In the genomic region with DNA sequence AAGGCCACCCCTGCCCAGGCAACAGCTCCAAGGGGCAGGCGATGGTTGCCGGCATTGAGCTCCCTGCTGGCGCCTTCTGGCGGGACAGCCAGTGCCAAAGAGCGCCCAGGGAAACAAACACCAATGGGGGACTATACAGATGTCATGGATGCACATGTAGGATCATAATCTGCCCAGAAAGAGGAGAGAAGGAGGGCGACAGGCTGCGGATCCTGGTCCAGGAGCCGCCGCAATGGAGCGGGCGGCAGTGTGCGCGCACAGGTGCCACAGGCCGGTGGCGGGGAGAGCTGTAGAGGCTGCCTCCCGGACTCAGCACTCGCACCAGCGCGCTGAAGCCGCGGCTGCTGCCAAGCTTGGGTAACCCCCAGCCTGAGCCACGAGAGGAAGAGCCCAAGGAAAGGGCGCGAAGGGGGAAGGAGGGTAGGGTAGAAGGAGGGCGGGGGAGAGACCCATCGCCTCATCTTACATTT, we compare ENCODE assay signal across 1 cellular context.
TF ChIP-seq lines count a peak whose summit lies in the region.

No MANE protein-coding gene starts in this region.

TF ChIP-seq in SK-N-SH treated with all-trans-retinoic acid at 6 μM for 48 hours, 23 proteins besides CTCF, POLR2A, EP300 and RAD21 (continued from another document):
- TF ChIP-seq RARB (CRISPR knock-in tag; IDR thresholded peaks at IDR 0.05): no peak
- TF ChIP-seq, protein P1, sequence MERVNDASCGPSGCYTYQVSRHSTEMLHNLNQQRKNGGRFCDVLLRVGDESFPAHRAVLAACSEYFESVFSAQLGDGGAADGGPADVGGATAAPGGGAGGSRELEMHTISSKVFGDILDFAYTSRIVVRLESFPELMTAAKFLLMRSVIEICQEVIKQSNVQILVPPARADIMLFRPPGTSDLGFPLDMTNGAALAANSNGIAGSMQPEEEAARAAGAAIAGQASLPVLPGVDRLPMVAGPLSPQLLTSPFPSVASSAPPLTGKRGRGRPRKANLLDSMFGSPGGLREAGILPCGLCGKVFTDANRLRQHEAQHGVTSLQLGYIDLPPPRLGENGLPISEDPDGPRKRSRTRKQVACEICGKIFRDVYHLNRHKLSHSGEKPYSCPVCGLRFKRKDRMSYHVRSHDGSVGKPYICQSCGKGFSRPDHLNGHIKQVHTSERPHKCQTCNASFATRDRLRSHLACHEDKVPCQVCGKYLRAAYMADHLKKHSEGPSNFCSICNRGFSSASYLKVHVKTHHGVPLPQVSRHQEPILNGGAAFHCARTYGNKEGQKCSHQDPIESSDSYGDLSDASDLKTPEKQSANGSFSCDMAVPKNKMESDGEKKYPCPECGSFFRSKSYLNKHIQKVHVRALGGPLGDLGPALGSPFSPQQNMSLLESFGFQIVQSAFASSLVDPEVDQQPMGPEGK (CRISPR knock-in tag; IDR thresholded peaks at IDR 0.05; ENCODE audit: borderline replicate concordance): no peak
- no peak for TF ChIP-seq ZFP3 (CRISPR knock-in tag; IDR thresholded peaks at IDR 0.05)
- no peak for TF ChIP-seq TOX (CRISPR knock-in tag; IDR thresholded peaks at IDR 0.05; ENCODE audit: borderline replicate concordance)
- no peak for TF ChIP-seq ZFP30 (CRISPR knock-in tag; IDR thresholded peaks at IDR 0.05)
- TF ChIP-seq, protein P2, sequence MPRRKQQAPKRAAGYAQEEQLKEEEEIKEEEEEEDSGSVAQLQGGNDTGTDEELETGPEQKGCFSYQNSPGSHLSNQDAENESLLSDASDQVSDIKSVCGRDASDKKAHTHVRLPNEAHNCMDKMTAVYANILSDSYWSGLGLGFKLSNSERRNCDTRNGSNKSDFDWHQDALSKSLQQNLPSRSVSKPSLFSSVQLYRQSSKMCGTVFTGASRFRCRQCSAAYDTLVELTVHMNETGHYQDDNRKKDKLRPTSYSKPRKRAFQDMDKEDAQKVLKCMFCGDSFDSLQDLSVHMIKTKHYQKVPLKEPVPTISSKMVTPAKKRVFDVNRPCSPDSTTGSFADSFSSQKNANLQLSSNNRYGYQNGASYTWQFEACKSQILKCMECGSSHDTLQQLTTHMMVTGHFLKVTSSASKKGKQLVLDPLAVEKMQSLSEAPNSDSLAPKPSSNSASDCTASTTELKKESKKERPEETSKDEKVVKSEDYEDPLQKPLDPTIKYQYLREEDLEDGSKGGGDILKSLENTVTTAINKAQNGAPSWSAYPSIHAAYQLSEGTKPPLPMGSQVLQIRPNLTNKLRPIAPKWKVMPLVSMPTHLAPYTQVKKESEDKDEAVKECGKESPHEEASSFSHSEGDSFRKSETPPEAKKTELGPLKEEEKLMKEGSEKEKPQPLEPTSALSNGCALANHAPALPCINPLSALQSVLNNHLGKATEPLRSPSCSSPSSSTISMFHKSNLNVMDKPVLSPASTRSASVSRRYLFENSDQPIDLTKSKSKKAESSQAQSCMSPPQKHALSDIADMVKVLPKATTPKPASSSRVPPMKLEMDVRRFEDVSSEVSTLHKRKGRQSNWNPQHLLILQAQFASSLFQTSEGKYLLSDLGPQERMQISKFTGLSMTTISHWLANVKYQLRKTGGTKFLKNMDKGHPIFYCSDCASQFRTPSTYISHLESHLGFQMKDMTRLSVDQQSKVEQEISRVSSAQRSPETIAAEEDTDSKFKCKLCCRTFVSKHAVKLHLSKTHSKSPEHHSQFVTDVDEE (CRISPR knock-in tag; IDR thresholded peaks at IDR 0.05): no peak
- TF ChIP-seq SNAI2 (CRISPR knock-in tag; IDR thresholded peaks at IDR 0.05): no peak
